Comparison of ENCODE assay signal across 15 cellular contexts in genomic region chr11:116376054-116376453, GRCh38.
DNase-seq lines count a peak whose midpoint lies in the region; TF ChIP-seq lines count a peak whose summit lies in the region.
"Had no signal": no experiment of that assay in that cellular context is flagged by ENCODE, and none has a peak within 500 bp of the region (broad histone marks: within the 10 kb centered on the region; RNA-seq: fewer than 3 reads in every experiment).

No MANE protein-coding gene starts in this region.

- H3K27me3 Mint-ChIP-seq in Caco-2 (ENCODE audit: insufficient read depth, unreplicated experiment) = peaks cover 8% of the 10 kb centered on the region
- H3K27me3 Mint-ChIP-seq: CD4-positive, CD25-positive, alpha-beta regulatory T cell had no signal

- no peak overlapping the region for H3K4me3 ChIP-seq in Caco-2 (ENCODE audit: low read depth, low read length)
- H3K4me3 ChIP-seq: BLaER1 had no signal

- H3K36me3 ChIP-seq in Caco-2 (ENCODE audit: control insufficient read depth, insufficient read depth, low read length) = no peaks in the 10 kb centered on the region
- H3K36me3 ChIP-seq: BLaER1 had no signal

- peaks cover 17% of the 10 kb centered on the region for H3K4me1 Mint-ChIP-seq in Caco-2 (ENCODE audit: low read depth, unreplicated experiment)
- H3K4me1 Mint-ChIP-seq: CD4-positive, CD25-positive, alpha-beta regulatory T cell had no signal

- H3K9me3 ChIP-seq in Caco-2 = no peaks in the 10 kb centered on the region
- H3K9me3 ChIP-seq: BLaER1 had no signal

- intact Hi-C loops in Caco-2 (cut with micrococcal nuclease; ENCODE audit: unreplicated experiment) = loop anchor here (1.0 to 5.0 kb wide), 3 partner anchors 9 to 121 kb away; no protein-coding TSS in a partner anchor

- H3K9me3 Mint-ChIP-seq in Caco-2 (ENCODE audit: unreplicated experiment) = peaks cover 9% of the 10 kb centered on the region
- H3K9me3 Mint-ChIP-seq: T-helper 2 cell treated with Interferon-gamma antibody and Interleukin-4, amounts not matched to agents 5 μg/mL and 100 μg/mL, for 36 hours had no signal

- POLR2A ChIA-PET in Caco-2 (lab: Charles Lee) = no interaction called here

- TF ChIP-seq CTCF in Caco-2 (IDR thresholded peaks at IDR 0.05; ENCODE audit: insufficient read depth in 1 of 2, low read depth in 1 of 2, low read length in 1 of 2, severe bottlenecking in 1 of 2, unreplicated experiment in 1 of 2) = no peak

- DNase-seq in NCI-H345 (lab: John Stamatoyannopoulos, UW) (peak; percentile 39), NCI-H345 treated with DMSO at 0.1 percent for 48 hours (lab: John Stamatoyannopoulos, UW; ENCODE audit: unreplicated experiment) (no peak), Caco-2 (peak; percentile 58 to 61), NCI-H1092 treated with DMSO at 0.1 percent for 48 hours (lab: John Stamatoyannopoulos, UW) (peak; percentile 96), NCI-H2029 treated with DMSO at 0.1 percent for 48 hours (lab: John Stamatoyannopoulos, UW) (peak; percentile 68), GM03348 (ENCODE audit: low spot score) (no peak)
- no peak for DNase-seq in activated naive CD4-positive, alpha-beta T cell (lab: John Stamatoyannopoulos, UW)
- DNase-seq: CD4-positive, CD25-positive, alpha-beta regulatory T cell; MM.1S; NCI-H1436 treated with DMSO at 0.1 percent for 48 hours; NCI-H526 treated with DMSO at 0.1 percent for 48 hours; T-helper 1 cell had no signal

- H3K27ac Mint-ChIP-seq in Caco-2 (ENCODE audit: unreplicated experiment) = no peak overlapping the region
- H3K27ac Mint-ChIP-seq: CD4-positive, CD25-positive, alpha-beta regulatory T cell; IgD-negative memory B cell; T-helper 2 cell treated with Interferon-gamma antibody and Interleukin-4, amounts not matched to agents 5 μg/mL and 100 μg/mL, for 36 hours had no signal

- H3K4me3 Mint-ChIP-seq in Caco-2 (ENCODE audit: unreplicated experiment) = peak overlapping the region; percentile 26
- H3K4me3 Mint-ChIP-seq: CD4-positive, CD25-positive, alpha-beta regulatory T cell; IgD-negative memory B cell; T-helper 2 cell treated with Interferon-gamma antibody and Interleukin-4, amounts not matched to agents 5 μg/mL and 100 μg/mL, for 36 hours had no signal

- no peaks in the 10 kb centered on the region for H3K36me3 Mint-ChIP-seq in Caco-2 (ENCODE audit: insufficient read depth, unreplicated experiment)
- H3K36me3 Mint-ChIP-seq: CD4-positive, CD25-positive, alpha-beta regulatory T cell; IgD-negative memory B cell had no signal

- CTCF ChIA-PET in Caco-2 (lab: Charles Lee) = interaction anchor here (1.2 to 1.3 kb wide), 2 partner anchors 9 to 316 kb away, joined by 3 to 6 read pairs; no protein-coding TSS in a partner anchor

- H3K27me3 ChIP-seq in Caco-2 (replicated peaks; ENCODE audit: control insufficient read depth, insufficient read depth, low read length) = no peaks in the 10 kb centered on the region
- H3K27me3 ChIP-seq: BLaER1 had no signal

- BruUV-seq in Caco-2 (replicated peaks; lab: Mats Ljungman, UMichigan) = no TSS peak

- peaks cover 22% of the 10 kb centered on the region for H3K4me1 ChIP-seq in Caco-2

Comparison
In these comparisons a context has a peak if more than half of its experiments do, and no peak if none do; other contexts are left out.
1. DNase-seq: peak in NCI-H345 (single experiment), Caco-2 (2 of 2), NCI-H1092 treated with DMSO at 0.1 percent for 48 hours (single experiment) and NCI-H2029 treated with DMSO at 0.1 percent for 48 hours (single experiment); none in NCI-H345 treated with DMSO at 0.1 percent for 48 hours (single experiment), GM03348 (single experiment) and activated naive CD4-positive, alpha-beta T cell (0 of 4).